24 cellular contexts compared by ENCODE assay signal in genomic region chr5:91925249-91925648, GRCh38.
"Had no signal": no experiment of that assay in that cellular context is flagged by ENCODE, and none has a peak within 500 bp of the region (broad histone marks: within the 10 kb centered on the region; RNA-seq: fewer than 3 reads in every experiment).

No MANE protein-coding gene starts in this region.

- H3K27ac Mint-ChIP-seq: activated CD8-positive, alpha-beta memory T cell treated with anti-CD3 and anti-CD28 coated beads, Interleukin-2, amount 10 ng/mL, durations not matched to agents 7 days and 5 days; activated naive CD4-positive, alpha-beta T cell treated with anti-CD3 and anti-CD28 coated beads, Interleukin-2, amount 50 U/mL, for 72 hours; activated naive CD8-positive, alpha-beta T cell treated with anti-CD3 and anti-CD28 coated beads, Interleukin-2, amount 50 U/mL, for 24 hours; activated T-cell treated with anti-CD3 and anti-CD28 coated beads, Interleukin-2, amount 50 U/mL, for 24 hours; activated T-helper 1 cell treated with anti-CD3 and anti-CD28 coated beads, Interleukin-12 subunit alpha, Interleukin-12 subunit beta, Interleukin-2, Interleukin-4 antibody, amounts not matched to agents 30 ng/mL and 10 ng/mL and 1 ng/mL, durations not matched to agents 14 hours and 24 hours and 36 hours; T-cell had no signal

- H3K4me1 Mint-ChIP-seq: activated CD8-positive, alpha-beta memory T cell treated with anti-CD3 and anti-CD28 coated beads, Interleukin-2, amount 10 ng/mL, durations not matched to agents 7 days and 5 days; activated naive CD8-positive, alpha-beta T cell treated with anti-CD3 and anti-CD28 coated beads, Interleukin-2, amount 50 U/mL, for 24 hours; T-cell had no signal

- H3K27ac ChIP-seq: brain microvascular endothelial cell, KMS-11, SK-N-MC had no signal

- H3K9ac ChIP-seq: KMS-11 had no signal

- H3K9me3 Mint-ChIP-seq: activated naive CD4-positive, alpha-beta T cell treated with anti-CD3 and anti-CD28 coated beads, Interleukin-2, amount 50 U/mL, for 72 hours; activated naive CD8-positive, alpha-beta T cell treated with anti-CD3 and anti-CD28 coated beads, Interleukin-2, amount 50 U/mL, for 24 hours; activated T-cell treated with anti-CD3 and anti-CD28 coated beads, Interleukin-2, amount 50 U/mL, for 24 hours; activated T-helper 1 cell treated with anti-CD3 and anti-CD28 coated beads, Interleukin-12 subunit alpha, Interleukin-12 subunit beta, Interleukin-2, Interleukin-4 antibody, amounts not matched to agents 30 ng/mL and 10 ng/mL and 1 ng/mL, durations not matched to agents 14 hours and 24 hours and 36 hours; T-cell had no signal

- H3K4me3 ChIP-seq: SK-N-MC had no signal

- ATAC-seq: activated CD4-positive, CD25-positive, alpha-beta regulatory T cell treated with anti-CD3 and anti-CD28 coated beads, Interleukin-2, amount 50 U/mL, for 24 hours; activated CD8-positive, alpha-beta memory T cell treated with anti-CD3 and anti-CD28 coated beads, Interleukin-2, amount 10 ng/mL, durations not matched to agents 7 days and 5 days; activated naive CD4-positive, alpha-beta T cell treated with anti-CD3 and anti-CD28 coated beads, Interleukin-2, amount 50 U/mL, for 72 hours; activated naive CD8-positive, alpha-beta T cell treated with anti-CD3 and anti-CD28 coated beads, Interleukin-2, amount 50 U/mL, for 24 hours; Right ventricle myocardium inferior; T-cell had no signal

- H3K4me3 Mint-ChIP-seq: activated CD8-positive, alpha-beta memory T cell treated with anti-CD3 and anti-CD28 coated beads, Interleukin-2, amount 10 ng/mL, durations not matched to agents 7 days and 5 days; activated naive CD8-positive, alpha-beta T cell treated with anti-CD3 and anti-CD28 coated beads, Interleukin-2, amount 50 U/mL, for 24 hours; activated T-cell treated with anti-CD3 and anti-CD28 coated beads, Interleukin-2, amount 50 U/mL, for 24 hours; activated T-helper 1 cell treated with anti-CD3 and anti-CD28 coated beads, Interleukin-12 subunit alpha, Interleukin-12 subunit beta, Interleukin-2, Interleukin-4 antibody, amounts not matched to agents 30 ng/mL and 10 ng/mL and 1 ng/mL, durations not matched to agents 14 hours and 24 hours and 36 hours; T-cell had no signal

- H3K27me3 ChIP-seq: brain microvascular endothelial cell had no signal

- H3K36me3 ChIP-seq: brain microvascular endothelial cell had no signal

- H3K27me3 Mint-ChIP-seq: activated CD8-positive, alpha-beta memory T cell treated with anti-CD3 and anti-CD28 coated beads, Interleukin-2, amount 10 ng/mL, durations not matched to agents 7 days and 5 days; activated naive CD8-positive, alpha-beta T cell treated with anti-CD3 and anti-CD28 coated beads, Interleukin-2, amount 50 U/mL, for 24 hours; activated T-cell treated with anti-CD3 and anti-CD28 coated beads, Interleukin-2, amount 50 U/mL, for 24 hours; T-cell had no signal

- H3K36me3 Mint-ChIP-seq: activated CD8-positive, alpha-beta memory T cell treated with anti-CD3 and anti-CD28 coated beads, Interleukin-2, amount 10 ng/mL, durations not matched to agents 7 days and 5 days; activated naive CD4-positive, alpha-beta T cell treated with anti-CD3 and anti-CD28 coated beads, Interleukin-2, amount 50 U/mL, for 72 hours; T-cell had no signal

- DNase-seq: activated CD4-positive, alpha-beta T cell treated with anti-CD3 and anti-CD28 coated beads for 48 hours; activated CD4-positive, alpha-beta T cell treated with anti-CD3 and anti-CD28 coated beads, Interleukin-2, amount 50 U/mL, for 48 hours; activated CD8-positive, alpha-beta memory T cell treated with anti-CD3 and anti-CD28 coated beads, Interleukin-2, amount 10 ng/mL, durations not matched to agents 7 days and 5 days; activated effector memory CD4-positive, alpha-beta T cell treated with anti-CD3 and anti-CD28 coated beads, Interleukin-2, amount 50 U/mL, for 16 hours; activated naive CD4-positive, alpha-beta T cell treated with Interleukin-2 at 50 U/mL for 16 hours; activated naive CD8-positive, alpha-beta T cell treated with anti-CD3 and anti-CD28 coated beads, Interleukin-2, amount 50 U/mL, for 24 hours; activated T-cell treated with anti-CD3 and anti-CD28 coated beads, Interleukin-2, amount 50 U/mL, for 24 hours; brain microvascular endothelial cell; NCI-H1092; NCI-H1417; NCI-H1930; NCI-H345; NCI-H510A; NCI-H526 treated with DMSO at 0.1 percent for 48 hours; NCI-H82; RPMI8226; T-cell; T-helper 2 cell had no signal
